ENCODE assay signal across 8 cellular contexts in the genomic region with DNA sequence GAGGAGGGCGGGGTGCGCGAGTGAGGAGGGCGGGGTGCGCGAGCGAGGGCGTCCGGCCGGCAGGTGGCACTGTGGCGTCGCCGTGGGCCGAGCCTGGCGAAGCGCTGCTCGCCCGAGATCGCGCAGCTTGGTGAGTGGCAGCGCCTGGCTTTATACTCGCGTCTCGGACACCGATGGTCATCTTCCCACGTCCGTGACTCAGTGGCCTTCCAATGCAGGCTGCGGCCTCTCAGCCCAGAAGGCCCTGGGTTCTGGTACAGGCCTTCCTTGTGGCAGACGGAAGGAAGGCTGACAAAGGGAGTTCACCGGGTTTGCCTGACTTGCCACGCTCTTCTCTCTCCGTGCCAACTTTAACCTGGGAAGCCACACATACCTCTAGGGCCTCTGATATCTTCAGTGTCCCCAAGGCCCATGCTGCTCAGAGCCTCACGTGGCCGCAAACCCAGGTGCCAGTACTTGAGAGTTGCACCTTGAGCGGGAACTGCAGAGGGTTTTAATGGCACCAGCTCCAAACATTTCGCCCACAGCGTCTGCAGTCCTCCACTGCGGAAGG.
DNase-seq lines count a peak whose midpoint lies in the region; ATAC-seq lines count a peak whose summit lies in the region.

No MANE protein-coding gene starts in this region.

- 4 to 10% methylated on average over 27 to 38 of the region's 38 CpGs for WGBS in esophagus, 2 donors

- H3K9me3 ChIP-seq in esophagus (ENCODE audit: control insufficient read depth in 2 of 2, insufficient read depth in 1 of 2, low read depth in 1 of 2, low read length in 1 of 2) (no peaks in the 10 kb centered on the region), muscle layer of duodenum (ENCODE audit: control insufficient read depth in 1 of 2, low read length in 2 of 2) (no peaks in the 10 kb centered on the region)

- peak; percentile 3 to 53 for DNase-seq in NCI-H526 (lab: John Stamatoyannopoulos, UW)
- DNase-seq in NCI-H526 treated with DMSO at 0.1 percent for 48 hours (lab: John Stamatoyannopoulos, UW), result no peak
- peak; percentile 56 to 75 for DNase-seq in NOMO-1 (lab: John Stamatoyannopoulos, UW; ENCODE audit: unreplicated experiment in 2 of 2)
- peak; percentile 94 for DNase-seq in activated T-cell treated with anti-CD3 and anti-CD28 coated beads, Interleukin-2, amount 50 U/mL, for 1 hour
- peak; percentile 80 to 82 for DNase-seq in stimulated activated CD8-positive, alpha-beta memory T cell treated with anti-CD3 and anti-CD28 coated beads, Interleukin-7, amount 100 ng/mL, for 1 hour (ENCODE audit: low read depth in 2 of 2)

- no peaks in the 10 kb centered on the region for H3K36me3 ChIP-seq in esophagus (ENCODE audit: control insufficient read depth in 2 of 2, insufficient read depth in 2 of 2, low read length in 1 of 2)
- H3K36me3 ChIP-seq in muscle layer of duodenum (ENCODE audit: control insufficient read depth in 1 of 2, insufficient read depth in 2 of 2, low read length in 2 of 2), result no peaks in the 10 kb centered on the region

- no peaks in the 10 kb centered on the region for H3K27me3 ChIP-seq in esophagus (ENCODE audit: control insufficient read depth in 1 of 2, insufficient read depth in 2 of 2, low read length in 2 of 2)
- H3K27me3 ChIP-seq in muscle layer of duodenum (ENCODE audit: low read depth, low read length), result no peaks in the 10 kb centered on the region

- H3K4me3 ChIP-seq in esophagus (ENCODE audit: low read depth in 1 of 2, low read length in 2 of 2), result peak overlapping the region; percentile 35 to 45
- H3K4me3 ChIP-seq in muscle layer of duodenum (ENCODE audit: low read depth in 1 of 2, low read length in 2 of 2), result peak overlapping the region; percentile 57 to 65

- H3K4me1 ChIP-seq in esophagus (ENCODE audit: control insufficient read depth in 2 of 2, insufficient read depth in 2 of 2, low read length in 1 of 2) (peaks cover 0 to 7% of the 10 kb centered on the region in 2 donors), muscle layer of duodenum (ENCODE audit: control insufficient read depth in 1 of 2, insufficient read depth in 2 of 2, low read length in 2 of 2) (peaks cover 0 to 3% of the 10 kb centered on the region in 2 donors)

- peak overlapping the region; percentile 76 to 89 for H3K27ac ChIP-seq in esophagus (ENCODE audit: low read depth in 2 of 2, low read length in 1 of 2)
- peak overlapping the region; percentile 45 for H3K27ac ChIP-seq in muscle layer of duodenum (ENCODE audit: low read length)

- peak; percentile 94 for ATAC-seq in HG02885 (IDR thresholded peaks at IDR 0.05; ENCODE audit: poor library complexity, unreplicated experiment)
